ENCODE assay signal across 1 cellular context in the genomic region with DNA sequence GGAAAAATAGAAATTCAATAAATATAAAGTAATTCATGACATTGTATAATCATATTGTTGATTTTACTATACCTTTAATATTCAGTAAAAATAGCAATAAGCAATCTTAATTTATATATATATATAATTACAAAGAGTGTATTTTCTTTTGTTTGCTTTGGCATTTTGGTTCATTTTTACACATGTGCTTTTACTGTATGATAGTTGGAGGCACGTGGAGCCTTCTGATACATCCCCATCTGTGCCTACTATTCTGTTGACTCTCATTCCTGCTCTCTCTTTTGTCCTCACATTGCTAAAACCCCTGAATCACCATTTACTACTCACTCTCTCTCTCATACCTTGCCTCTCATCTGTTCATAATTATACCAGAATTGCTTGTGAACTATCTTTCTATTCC.
TF ChIP-seq lines count a peak whose summit lies in the region.

No MANE protein-coding gene starts in this region.

TF ChIP-seq in GM23338, 12 proteins besides CTCF, POLR2A, EP300 and RAD21 (continued from another document):
- TF ChIP-seq, protein P1, sequence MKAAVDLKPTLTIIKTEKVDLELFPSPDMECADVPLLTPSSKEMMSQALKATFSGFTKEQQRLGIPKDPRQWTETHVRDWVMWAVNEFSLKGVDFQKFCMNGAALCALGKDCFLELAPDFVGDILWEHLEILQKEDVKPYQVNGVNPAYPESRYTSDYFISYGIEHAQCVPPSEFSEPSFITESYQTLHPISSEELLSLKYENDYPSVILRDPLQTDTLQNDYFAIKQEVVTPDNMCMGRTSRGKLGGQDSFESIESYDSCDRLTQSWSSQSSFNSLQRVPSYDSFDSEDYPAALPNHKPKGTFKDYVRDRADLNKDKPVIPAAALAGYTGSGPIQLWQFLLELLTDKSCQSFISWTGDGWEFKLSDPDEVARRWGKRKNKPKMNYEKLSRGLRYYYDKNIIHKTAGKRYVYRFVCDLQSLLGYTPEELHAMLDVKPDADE (IDR thresholded peaks at IDR 0.05): no peak
- TF ChIP-seq, protein P2, sequence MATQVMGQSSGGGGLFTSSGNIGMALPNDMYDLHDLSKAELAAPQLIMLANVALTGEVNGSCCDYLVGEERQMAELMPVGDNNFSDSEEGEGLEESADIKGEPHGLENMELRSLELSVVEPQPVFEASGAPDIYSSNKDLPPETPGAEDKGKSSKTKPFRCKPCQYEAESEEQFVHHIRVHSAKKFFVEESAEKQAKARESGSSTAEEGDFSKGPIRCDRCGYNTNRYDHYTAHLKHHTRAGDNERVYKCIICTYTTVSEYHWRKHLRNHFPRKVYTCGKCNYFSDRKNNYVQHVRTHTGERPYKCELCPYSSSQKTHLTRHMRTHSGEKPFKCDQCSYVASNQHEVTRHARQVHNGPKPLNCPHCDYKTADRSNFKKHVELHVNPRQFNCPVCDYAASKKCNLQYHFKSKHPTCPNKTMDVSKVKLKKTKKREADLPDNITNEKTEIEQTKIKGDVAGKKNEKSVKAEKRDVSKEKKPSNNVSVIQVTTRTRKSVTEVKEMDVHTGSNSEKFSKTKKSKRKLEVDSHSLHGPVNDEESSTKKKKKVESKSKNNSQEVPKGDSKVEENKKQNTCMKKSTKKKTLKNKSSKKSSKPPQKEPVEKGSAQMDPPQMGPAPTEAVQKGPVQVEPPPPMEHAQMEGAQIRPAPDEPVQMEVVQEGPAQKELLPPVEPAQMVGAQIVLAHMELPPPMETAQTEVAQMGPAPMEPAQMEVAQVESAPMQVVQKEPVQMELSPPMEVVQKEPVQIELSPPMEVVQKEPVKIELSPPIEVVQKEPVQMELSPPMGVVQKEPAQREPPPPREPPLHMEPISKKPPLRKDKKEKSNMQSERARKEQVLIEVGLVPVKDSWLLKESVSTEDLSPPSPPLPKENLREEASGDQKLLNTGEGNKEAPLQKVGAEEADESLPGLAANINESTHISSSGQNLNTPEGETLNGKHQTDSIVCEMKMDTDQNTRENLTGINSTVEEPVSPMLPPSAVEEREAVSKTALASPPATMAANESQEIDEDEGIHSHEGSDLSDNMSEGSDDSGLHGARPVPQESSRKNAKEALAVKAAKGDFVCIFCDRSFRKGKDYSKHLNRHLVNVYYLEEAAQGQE (IDR thresholded peaks at IDR 0.05; ENCODE audit: unreplicated experiment): no peak
- no peak for TF ChIP-seq JUNB (IDR thresholded peaks at IDR 0.05; ENCODE audit: unreplicated experiment)
TF ChIP-seq in GM23338: peak in this region for 0.
